In the genomic region with DNA sequence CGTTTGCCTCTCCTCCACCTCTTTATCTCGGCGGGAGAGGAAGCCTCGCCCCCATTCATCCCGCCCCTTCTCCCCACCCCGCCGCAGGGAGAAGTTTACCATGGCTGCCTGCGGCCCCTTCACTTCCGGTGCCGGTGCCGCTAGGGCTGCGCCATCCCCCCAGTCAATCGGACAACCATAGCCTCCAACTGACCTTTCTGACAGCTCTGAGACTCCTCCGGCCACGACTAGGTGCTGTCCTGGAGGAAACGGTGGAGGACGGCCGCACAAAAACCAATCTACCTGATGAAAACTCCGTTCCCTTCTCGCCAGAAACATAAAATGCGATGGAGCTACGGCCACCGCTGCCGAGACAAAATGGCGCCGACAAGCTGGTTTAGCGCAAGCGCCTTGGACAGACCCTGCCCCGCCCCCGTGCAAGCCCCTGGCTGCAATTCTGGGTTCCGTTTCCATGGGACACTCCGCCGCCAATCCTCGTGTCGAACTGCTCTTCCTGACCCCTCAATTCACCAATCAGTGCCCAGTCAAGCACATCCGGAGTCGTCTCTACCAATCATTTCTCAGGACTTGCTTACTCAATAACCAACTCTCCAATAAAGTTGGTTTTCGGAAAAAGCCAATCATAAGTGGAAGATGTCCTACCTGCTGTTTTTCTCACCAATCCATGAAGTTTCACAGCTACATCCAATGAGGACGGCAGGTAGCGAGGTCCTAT, we compare ENCODE assay signal across 1 cellular context.
TF ChIP-seq lines count a peak whose summit lies in the region.

No MANE protein-coding gene starts in this region.

TF ChIP-seq in GM12878, 131 proteins besides CTCF, POLR2A, EP300 and RAD21 (continued from another document and continues in another):
- TF ChIP-seq CUX1 (IDR thresholded peaks at IDR 0.05; ENCODE audit: insufficient replicate concordance, low read depth, low read length) (no peak), SUPT20H (IDR thresholded peaks at IDR 0.05; ENCODE audit: borderline replicate concordance, control insufficient read depth, low read depth, low read length) (no peak), TCF7 (IDR thresholded peaks at IDR 0.05; ENCODE audit: borderline replicate concordance) (no peak), FOS (IDR thresholded peaks at IDR 0.05; ENCODE audit: borderline replicate concordance, extremely low read depth, insufficient read length) (peak; percentile 98), POLR2AphosphoS5 (IDR thresholded peaks at IDR 0.05; ENCODE audit: low read length) (peak; percentile 96), ZNF384 (IDR thresholded peaks at IDR 0.05; ENCODE audit: borderline replicate concordance, low read depth, low read length) (peak; percentile 20; the same call in 1 of the 2 replicates), RBBP5 (conservative IDR thresholded peaks at IDR 0.05) (no peak), MEF2A (IDR thresholded peaks at IDR 0.05; ENCODE audit: insufficient read depth, low read depth, low read length) (no peak), RCOR1 (conservative IDR thresholded peaks at IDR 0.05; ENCODE audit: low read depth, low read length) (0 out of 2 replicates have a peak, but pooled peaks have one; percentile 64), GATAD2B (conservative IDR thresholded peaks at IDR 0.05; ENCODE audit: low read depth) (0 out of 2 replicates have a peak, but pooled peaks have one; percentile 51), NR2C1 (IDR thresholded peaks at IDR 0.05) (peak; percentile 59), BHLHE40 (IDR thresholded peaks at IDR 0.05; ENCODE audit: borderline replicate concordance in 1 of 2, low read depth in 2 of 2, low read length in 1 of 2) (peak in 1 of 2 experiments; percentile 7; a peak in 1 of 4 replicates), JUND (IDR thresholded peaks at IDR 0.05; ENCODE audit: low read depth, low read length) (no peak), ETV6 (conservative IDR thresholded peaks at IDR 0.05 in 1 of 2, IDR thresholded peaks at IDR 0.05 in 1 of 2; ENCODE audit: borderline replicate concordance in 1 of 2, low read depth in 1 of 2) (no peak), IRF3 (IDR thresholded peaks at IDR 0.05) (peak; percentile 98), USF2 (IDR thresholded peaks at IDR 0.05; ENCODE audit: borderline replicate concordance, low read depth, low read length) (no peak; the same call in 1 of the 2 replicates), SIN3A (IDR thresholded peaks at IDR 0.05; ENCODE audit: low read depth, low read length) (peak; percentile 81), PAX5 (IDR thresholded peaks at IDR 0.05; ENCODE audit: borderline replicate concordance, low read depth, low read length) (no peak), KAT2A (conservative IDR thresholded peaks at IDR 0.05; ENCODE audit: control insufficient read depth, low read depth, low read length) (no peak), NR2F1 (conservative IDR thresholded peaks at IDR 0.05) (0 out of 2 replicates have a peak, but pooled peaks have one; percentile 27), PKNOX1 (IDR thresholded peaks at IDR 0.05) (peak; percentile 95), ZZZ3 (IDR thresholded peaks at IDR 0.05; ENCODE audit: control insufficient read depth, insufficient read length, low read depth) (no peak), CHD1 (IDR thresholded peaks at IDR 0.05; ENCODE audit: low read depth, low read length) (no peak), ASH2L (IDR thresholded peaks at IDR 0.05; ENCODE audit: borderline replicate concordance, low read depth) (peak; percentile 81; the same call in 1 of the 2 replicates), NBN (IDR thresholded peaks at IDR 0.05) (peak; percentile 94), SMAD5 (IDR thresholded peaks at IDR 0.05; ENCODE audit: low read depth) (peak; percentile 83), ATF3 (IDR thresholded peaks at IDR 0.05; ENCODE audit: borderline replicate concordance, extremely low read depth, low read depth, low read length) (peak; percentile 93), IKZF1 (conservative IDR thresholded peaks at IDR 0.05) (peak; percentile 99), POU2F2 (IDR thresholded peaks at IDR 0.05; ENCODE audit: borderline replicate concordance, low read depth, low read length) (peak; percentile 35; the same call in 2 of the 3 replicates), TCF3 (IDR thresholded peaks at IDR 0.05; ENCODE audit: borderline replicate concordance, insufficient read depth, low read depth, low read length) (0 out of 2 replicates have a peak, but pooled peaks have one; percentile 6)
- TF ChIP-seq, protein P1, sequence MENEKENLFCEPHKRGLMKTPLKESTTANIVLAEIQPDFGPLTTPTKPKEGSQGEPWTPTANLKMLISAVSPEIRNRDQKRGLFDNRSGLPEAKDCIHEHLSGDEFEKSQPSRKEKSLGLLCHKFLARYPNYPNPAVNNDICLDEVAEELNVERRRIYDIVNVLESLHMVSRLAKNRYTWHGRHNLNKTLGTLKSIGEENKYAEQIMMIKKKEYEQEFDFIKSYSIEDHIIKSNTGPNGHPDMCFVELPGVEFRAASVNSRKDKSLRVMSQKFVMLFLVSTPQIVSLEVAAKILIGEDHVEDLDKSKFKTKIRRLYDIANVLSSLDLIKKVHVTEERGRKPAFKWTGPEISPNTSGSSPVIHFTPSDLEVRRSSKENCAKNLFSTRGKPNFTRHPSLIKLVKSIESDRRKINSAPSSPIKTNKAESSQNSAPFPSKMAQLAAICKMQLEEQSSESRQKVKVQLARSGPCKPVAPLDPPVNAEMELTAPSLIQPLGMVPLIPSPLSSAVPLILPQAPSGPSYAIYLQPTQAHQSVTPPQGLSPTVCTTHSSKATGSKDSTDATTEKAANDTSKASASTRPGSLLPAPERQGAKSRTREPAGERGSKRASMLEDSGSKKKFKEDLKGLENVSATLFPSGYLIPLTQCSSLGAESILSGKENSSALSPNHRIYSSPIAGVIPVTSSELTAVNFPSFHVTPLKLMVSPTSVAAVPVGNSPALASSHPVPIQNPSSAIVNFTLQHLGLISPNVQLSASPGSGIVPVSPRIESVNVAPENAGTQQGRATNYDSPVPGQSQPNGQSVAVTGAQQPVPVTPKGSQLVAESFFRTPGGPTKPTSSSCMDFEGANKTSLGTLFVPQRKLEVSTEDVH (IDR thresholded peaks at IDR 0.05; ENCODE audit: low read depth, partially characterized antibody): no peak
- TF ChIP-seq, protein P2, sequence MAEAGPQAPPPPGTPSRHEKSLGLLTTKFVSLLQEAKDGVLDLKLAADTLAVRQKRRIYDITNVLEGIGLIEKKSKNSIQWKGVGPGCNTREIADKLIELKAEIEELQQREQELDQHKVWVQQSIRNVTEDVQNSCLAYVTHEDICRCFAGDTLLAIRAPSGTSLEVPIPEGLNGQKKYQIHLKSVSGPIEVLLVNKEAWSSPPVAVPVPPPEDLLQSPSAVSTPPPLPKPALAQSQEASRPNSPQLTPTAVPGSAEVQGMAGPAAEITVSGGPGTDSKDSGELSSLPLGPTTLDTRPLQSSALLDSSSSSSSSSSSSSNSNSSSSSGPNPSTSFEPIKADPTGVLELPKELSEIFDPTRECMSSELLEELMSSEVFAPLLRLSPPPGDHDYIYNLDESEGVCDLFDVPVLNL (IDR thresholded peaks at IDR 0.05; ENCODE audit: low read depth, low read length): 0 out of 2 replicates have a peak, but pooled peaks have one; percentile 16
- TF ChIP-seq, protein P3, sequence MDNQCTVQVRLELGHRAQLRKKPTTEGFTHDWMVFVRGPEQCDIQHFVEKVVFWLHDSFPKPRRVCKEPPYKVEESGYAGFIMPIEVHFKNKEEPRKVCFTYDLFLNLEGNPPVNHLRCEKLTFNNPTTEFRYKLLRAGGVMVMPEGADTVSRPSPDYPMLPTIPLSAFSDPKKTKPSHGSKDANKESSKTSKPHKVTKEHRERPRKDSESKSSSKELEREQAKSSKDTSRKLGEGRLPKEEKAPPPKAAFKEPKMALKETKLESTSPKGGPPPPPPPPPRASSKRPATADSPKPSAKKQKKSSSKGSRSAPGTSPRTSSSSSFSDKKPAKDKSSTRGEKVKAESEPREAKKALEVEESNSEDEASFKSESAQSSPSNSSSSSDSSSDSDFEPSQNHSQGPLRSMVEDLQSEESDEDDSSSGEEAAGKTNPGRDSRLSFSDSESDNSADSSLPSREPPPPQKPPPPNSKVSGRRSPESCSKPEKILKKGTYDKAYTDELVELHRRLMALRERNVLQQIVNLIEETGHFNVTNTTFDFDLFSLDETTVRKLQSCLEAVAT (IDR thresholded peaks at IDR 0.05): peak; percentile 56; the same call in 1 of the 2 replicates
- TF ChIP-seq, protein P4, sequence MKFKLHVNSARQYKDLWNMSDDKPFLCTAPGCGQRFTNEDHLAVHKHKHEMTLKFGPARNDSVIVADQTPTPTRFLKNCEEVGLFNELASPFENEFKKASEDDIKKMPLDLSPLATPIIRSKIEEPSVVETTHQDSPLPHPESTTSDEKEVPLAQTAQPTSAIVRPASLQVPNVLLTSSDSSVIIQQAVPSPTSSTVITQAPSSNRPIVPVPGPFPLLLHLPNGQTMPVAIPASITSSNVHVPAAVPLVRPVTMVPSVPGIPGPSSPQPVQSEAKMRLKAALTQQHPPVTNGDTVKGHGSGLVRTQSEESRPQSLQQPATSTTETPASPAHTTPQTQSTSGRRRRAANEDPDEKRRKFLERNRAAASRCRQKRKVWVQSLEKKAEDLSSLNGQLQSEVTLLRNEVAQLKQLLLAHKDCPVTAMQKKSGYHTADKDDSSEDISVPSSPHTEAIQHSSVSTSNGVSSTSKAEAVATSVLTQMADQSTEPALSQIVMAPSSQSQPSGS (IDR thresholded peaks at IDR 0.05; ENCODE audit: low read length): peak; percentile 74
- TF ChIP-seq, protein P5, sequence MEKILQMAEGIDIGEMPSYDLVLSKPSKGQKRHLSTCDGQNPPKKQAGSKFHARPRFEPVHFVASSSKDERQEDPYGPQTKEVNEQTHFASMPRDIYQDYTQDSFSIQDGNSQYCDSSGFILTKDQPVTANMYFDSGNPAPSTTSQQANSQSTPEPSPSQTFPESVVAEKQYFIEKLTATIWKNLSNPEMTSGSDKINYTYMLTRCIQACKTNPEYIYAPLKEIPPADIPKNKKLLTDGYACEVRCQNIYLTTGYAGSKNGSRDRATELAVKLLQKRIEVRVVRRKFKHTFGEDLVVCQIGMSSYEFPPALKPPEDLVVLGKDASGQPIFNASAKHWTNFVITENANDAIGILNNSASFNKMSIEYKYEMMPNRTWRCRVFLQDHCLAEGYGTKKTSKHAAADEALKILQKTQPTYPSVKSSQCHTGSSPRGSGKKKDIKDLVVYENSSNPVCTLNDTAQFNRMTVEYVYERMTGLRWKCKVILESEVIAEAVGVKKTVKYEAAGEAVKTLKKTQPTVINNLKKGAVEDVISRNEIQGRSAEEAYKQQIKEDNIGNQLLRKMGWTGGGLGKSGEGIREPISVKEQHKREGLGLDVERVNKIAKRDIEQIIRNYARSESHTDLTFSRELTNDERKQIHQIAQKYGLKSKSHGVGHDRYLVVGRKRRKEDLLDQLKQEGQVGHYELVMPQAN (conservative IDR thresholded peaks at IDR 0.05): peak; percentile 88
